Comparison of ENCODE assay signal across 35 cellular contexts in genomic region chr10:14334771-14335170, GRCh38.
"Had no signal": no experiment of that assay in that cellular context is flagged by ENCODE, and none has a peak within 500 bp of the region (broad histone marks: within the 10 kb centered on the region; RNA-seq: fewer than 3 reads in every experiment).

No MANE protein-coding gene starts in this region.

- H3K27ac Mint-ChIP-seq: activated B cell treated with CpG ODN at 0.5 μM for 24 hours; activated CD4-positive, alpha-beta memory T cell treated with anti-CD3 and anti-CD28 coated beads, Interleukin-2, amount 10 ng/mL, durations not matched to agents 7 days and 5 days; activated CD4-positive, alpha-beta T cell treated with anti-CD3 and anti-CD28 coated beads, Interleukin-2, amount 10 ng/mL, durations not matched to agents 7 days and 5 days; activated CD8-positive, alpha-beta memory T cell treated with anti-CD3 and anti-CD28 coated beads, Interleukin-2, amount 10 ng/mL, durations not matched to agents 7 days and 5 days; activated CD8-positive, alpha-beta T cell treated with anti-CD3 and anti-CD28 coated beads, Interleukin-2, amount 10 ng/mL, durations not matched to agents 7 days and 5 days; activated naive CD4-positive, alpha-beta T cell treated with anti-CD3 and anti-CD28 coated beads, Interleukin-2, amount 10 ng/mL, durations not matched to agents 7 days and 5 days; activated naive CD4-positive, alpha-beta T cell treated with anti-CD3 and anti-CD28 coated beads, Interleukin-2, amount 50 U/mL, for 24 hours; activated naive CD8-positive, alpha-beta T cell; activated naive CD8-positive, alpha-beta T cell treated with anti-CD3 and anti-CD28 coated beads, Interleukin-2, amount 10 ng/mL, durations not matched to agents 7 days and 5 days; activated naive CD8-positive, alpha-beta T cell treated with anti-CD3 and anti-CD28 coated beads, Interleukin-2, amount 50 U/mL, for 24 hours; activated T-cell treated with anti-CD3 and anti-CD28 coated beads, Interleukin-2, amount 50 U/mL, for 24 hours; activated T-helper 2 cell treated with anti-CD3 and anti-CD28 coated beads, Interferon-gamma antibody, Interleukin-2, Interleukin-4, amounts not matched to agents 10 μg/mL and 5 μg/mL and 100 μg/mL, durations not matched to agents 14 hours and 24 hours and 36 hours; T-helper 1 cell treated with Interleukin-12 subunit alpha and Interleukin-12 subunit beta and Interleukin-4 antibody, amounts not matched to agents 30 μg/mL and 1 μg/mL, for 36 hours; T-helper 2 cell treated with Interferon-gamma antibody and Interleukin-4, amounts not matched to agents 5 μg/mL and 100 μg/mL, for 36 hours had no signal

- H3K36me3 ChIP-seq: ascending aorta, cardiac muscle cell had no signal

- H3K4me1 Mint-ChIP-seq: activated B cell treated with CpG ODN at 0.5 μM for 24 hours; activated CD4-positive, alpha-beta memory T cell treated with anti-CD3 and anti-CD28 coated beads, Interleukin-2, amount 10 ng/mL, durations not matched to agents 7 days and 5 days; activated CD4-positive, alpha-beta T cell treated with anti-CD3 and anti-CD28 coated beads, Interleukin-2, amount 10 ng/mL, durations not matched to agents 7 days and 5 days; activated CD8-positive, alpha-beta memory T cell treated with anti-CD3 and anti-CD28 coated beads, Interleukin-2, amount 10 ng/mL, durations not matched to agents 7 days and 5 days; activated naive CD4-positive, alpha-beta T cell treated with anti-CD3 and anti-CD28 coated beads, Interleukin-2, amount 10 ng/mL, durations not matched to agents 7 days and 5 days; activated naive CD4-positive, alpha-beta T cell treated with anti-CD3 and anti-CD28 coated beads, Interleukin-2, amount 50 U/mL, for 24 hours; activated naive CD8-positive, alpha-beta T cell treated with anti-CD3 and anti-CD28 coated beads, Interleukin-2, amount 10 ng/mL, durations not matched to agents 7 days and 5 days; activated naive CD8-positive, alpha-beta T cell treated with anti-CD3 and anti-CD28 coated beads, Interleukin-2, amount 50 U/mL, for 24 hours; central memory CD8-positive, alpha-beta T cell had no signal

- H3K4me3 Mint-ChIP-seq: activated B cell treated with CpG ODN at 0.5 μM for 24 hours; activated CD4-positive, alpha-beta memory T cell treated with anti-CD3 and anti-CD28 coated beads, Interleukin-2, amount 10 ng/mL, durations not matched to agents 7 days and 5 days; activated CD4-positive, alpha-beta T cell treated with anti-CD3 and anti-CD28 coated beads, Interleukin-2, amount 10 ng/mL, durations not matched to agents 7 days and 5 days; activated CD8-positive, alpha-beta memory T cell treated with anti-CD3 and anti-CD28 coated beads, Interleukin-2, amount 10 ng/mL, durations not matched to agents 7 days and 5 days; activated CD8-positive, alpha-beta T cell treated with anti-CD3 and anti-CD28 coated beads, Interleukin-2, amount 10 ng/mL, durations not matched to agents 7 days and 5 days; activated naive CD4-positive, alpha-beta T cell treated with anti-CD3 and anti-CD28 coated beads, Interleukin-2, amount 10 ng/mL, durations not matched to agents 7 days and 5 days; activated naive CD4-positive, alpha-beta T cell treated with anti-CD3 and anti-CD28 coated beads, Interleukin-2, amount 50 U/mL, for 24 hours; activated naive CD8-positive, alpha-beta T cell; activated naive CD8-positive, alpha-beta T cell treated with anti-CD3 and anti-CD28 coated beads, Interleukin-2, amount 10 ng/mL, durations not matched to agents 7 days and 5 days; activated naive CD8-positive, alpha-beta T cell treated with anti-CD3 and anti-CD28 coated beads, Interleukin-2, amount 50 U/mL, for 24 hours; activated T-cell treated with anti-CD3 and anti-CD28 coated beads, Interleukin-2, amount 50 U/mL, for 24 hours; brain; central memory CD8-positive, alpha-beta T cell; T-helper 1 cell treated with Interleukin-12 subunit alpha and Interleukin-12 subunit beta and Interleukin-4 antibody, amounts not matched to agents 30 μg/mL and 1 μg/mL, for 36 hours; T-helper 2 cell treated with Interferon-gamma antibody and Interleukin-4, amounts not matched to agents 5 μg/mL and 100 μg/mL, for 36 hours had no signal

- H3K4me1 ChIP-seq: ascending aorta had no signal

- H3K9me3 ChIP-seq: ascending aorta had no signal

- H3K36me3 Mint-ChIP-seq: activated CD8-positive, alpha-beta memory T cell treated with anti-CD3 and anti-CD28 coated beads, Interleukin-2, amount 10 ng/mL, durations not matched to agents 7 days and 5 days; activated naive CD4-positive, alpha-beta T cell treated with anti-CD3 and anti-CD28 coated beads, Interleukin-2, amount 10 ng/mL, durations not matched to agents 7 days and 5 days; activated naive CD4-positive, alpha-beta T cell treated with anti-CD3 and anti-CD28 coated beads, Interleukin-2, amount 50 U/mL, for 24 hours; activated naive CD8-positive, alpha-beta T cell; activated naive CD8-positive, alpha-beta T cell treated with anti-CD3 and anti-CD28 coated beads, Interleukin-2, amount 10 ng/mL, durations not matched to agents 7 days and 5 days; brain had no signal

- H3K27me3 ChIP-seq: ascending aorta had no signal

- DNase-seq: activated B cell treated with CpG ODN at 0.5 μM for 24 hours; activated CD4-positive, alpha-beta memory T cell treated with anti-CD3 and anti-CD28 coated beads, Interleukin-2, amount 10 ng/mL, durations not matched to agents 7 days and 5 days; activated CD4-positive, alpha-beta T cell treated with anti-CD3 and anti-CD28 coated beads for 4 hours; activated CD4-positive, alpha-beta T cell treated with anti-CD3 and anti-CD28 coated beads, Interleukin-2, amount 10 ng/mL, durations not matched to agents 7 days and 5 days; activated CD4-positive, alpha-beta T cell treated with anti-CD3 and anti-CD28 coated beads, Interleukin-2, amount 50 U/mL, for 48 hours; activated CD4-positive, CD25-positive, alpha-beta regulatory T cell treated with anti-CD3 and anti-CD28 coated beads, Interleukin-2, amount 50 U/mL, for 72 hours; activated CD8-positive, alpha-beta memory T cell treated with anti-CD3 and anti-CD28 coated beads for 24 hours; activated CD8-positive, alpha-beta memory T cell treated with anti-CD3 and anti-CD28 coated beads, Interleukin-2, amount 10 ng/mL, durations not matched to agents 7 days and 5 days; activated CD8-positive, alpha-beta memory T cell treated with anti-CD3 and anti-CD28 coated beads, Interleukin-2, amount 50 U/mL, for 48 hours; activated CD8-positive, alpha-beta T cell treated with anti-CD3 and anti-CD28 coated beads, Interleukin-2, amount 10 ng/mL, durations not matched to agents 7 days and 5 days; activated effector memory CD4-positive, alpha-beta T cell treated with Interleukin-2 at 50 U/mL for 16 hours; activated gamma-delta T cell; activated naive CD4-positive, alpha-beta T cell treated with anti-CD3 and anti-CD28 coated beads, Interleukin-2, amount 10 ng/mL, durations not matched to agents 7 days and 5 days; activated naive CD4-positive, alpha-beta T cell treated with Interleukin-2 at 50 U/mL for 16 hours; activated naive CD8-positive, alpha-beta T cell treated with anti-CD3 and anti-CD28 coated beads, Interleukin-2, amount 10 ng/mL, durations not matched to agents 7 days and 5 days; activated naive CD8-positive, alpha-beta T cell treated with anti-CD3 and anti-CD28 coated beads, Interleukin-2, amount 50 U/mL, for 24 hours; activated T-cell treated with anti-CD3 and anti-CD28 coated beads, Interleukin-2, amount 50 U/mL, for 24 hours; activated T-cell treated with anti-CD3 and anti-CD28 coated beads, Interleukin-2, amount 50 U/mL, for 48 hours; amygdala; anterior cingulate cortex; caudate nucleus; cerebellar nuclear complex; T-helper 1 cell; T-helper 2 cell; T-helper 9 cell had no signal

- H3K9me3 Mint-ChIP-seq: activated B cell treated with CpG ODN at 0.5 μM for 24 hours; activated CD4-positive, alpha-beta memory T cell treated with anti-CD3 and anti-CD28 coated beads, Interleukin-2, amount 10 ng/mL, durations not matched to agents 7 days and 5 days; activated CD4-positive, alpha-beta T cell treated with anti-CD3 and anti-CD28 coated beads, Interleukin-2, amount 10 ng/mL, durations not matched to agents 7 days and 5 days; activated naive CD4-positive, alpha-beta T cell treated with anti-CD3 and anti-CD28 coated beads, Interleukin-2, amount 10 ng/mL, durations not matched to agents 7 days and 5 days; activated naive CD4-positive, alpha-beta T cell treated with anti-CD3 and anti-CD28 coated beads, Interleukin-2, amount 50 U/mL, for 24 hours; activated naive CD8-positive, alpha-beta T cell treated with anti-CD3 and anti-CD28 coated beads, Interleukin-2, amount 10 ng/mL, durations not matched to agents 7 days and 5 days; activated naive CD8-positive, alpha-beta T cell treated with anti-CD3 and anti-CD28 coated beads, Interleukin-2, amount 50 U/mL, for 24 hours; activated T-cell treated with anti-CD3 and anti-CD28 coated beads, Interleukin-2, amount 50 U/mL, for 24 hours; activated T-helper 2 cell treated with anti-CD3 and anti-CD28 coated beads, Interferon-gamma antibody, Interleukin-2, Interleukin-4, amounts not matched to agents 10 μg/mL and 5 μg/mL and 100 μg/mL, durations not matched to agents 14 hours and 24 hours and 36 hours; brain; central memory CD8-positive, alpha-beta T cell; T-helper 1 cell treated with Interleukin-12 subunit alpha and Interleukin-12 subunit beta and Interleukin-4 antibody, amounts not matched to agents 30 μg/mL and 1 μg/mL, for 36 hours; T-helper 2 cell treated with Interferon-gamma antibody and Interleukin-4, amounts not matched to agents 5 μg/mL and 100 μg/mL, for 36 hours had no signal

- H3K4me3 ChIP-seq: ascending aorta, cardiac muscle cell had no signal

- H3K27ac ChIP-seq: ascending aorta, cardiac muscle cell, VCaP had no signal

- ATAC-seq: activated CD8-positive, alpha-beta memory T cell treated with anti-CD3 and anti-CD28 coated beads, Interleukin-2, amount 10 ng/mL, durations not matched to agents 7 days and 5 days; activated CD8-positive, alpha-beta T cell treated with anti-CD3 and anti-CD28 coated beads, Interleukin-2, amount 10 ng/mL, durations not matched to agents 7 days and 5 days; activated naive CD8-positive, alpha-beta T cell treated with anti-CD3 and anti-CD28 coated beads, Interleukin-2, amount 50 U/mL, for 24 hours had no signal
